10 cellular contexts compared by ENCODE assay signal in the genomic region with DNA sequence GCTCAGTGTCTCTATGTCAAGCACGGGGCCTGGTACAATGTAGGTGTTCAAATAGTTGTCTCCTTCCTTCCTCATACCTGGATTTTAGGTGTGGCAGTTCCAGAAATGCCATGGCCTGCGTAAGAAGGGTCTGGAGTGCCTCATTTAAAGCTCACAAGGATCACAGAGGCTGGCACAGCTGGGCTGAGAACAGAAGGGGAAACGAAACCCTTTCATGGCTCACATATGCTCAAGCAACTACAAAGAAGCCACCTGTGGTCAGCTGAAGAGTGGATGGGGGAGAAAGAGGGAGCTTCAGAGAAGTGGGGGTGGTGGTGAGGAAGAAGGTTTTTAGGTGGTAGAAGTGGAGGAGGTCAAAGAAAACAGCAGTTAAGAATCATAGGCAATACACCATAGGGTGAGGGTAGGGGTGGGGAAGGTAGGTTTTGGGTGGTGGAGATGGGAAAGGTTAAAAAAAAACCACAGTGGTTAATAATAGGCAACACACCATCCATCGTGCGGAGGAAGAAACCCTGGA. TPM values are rescaled to one million over a fixed set of nuclear protein-coding genes. Genes with fewer than 3 reads are reported as not detected.
DNase-seq lines count a peak whose midpoint lies in the region; ATAC-seq and TF ChIP-seq lines count a peak whose summit lies in the region.
"Had no signal": no experiment of that assay in that cellular context is flagged by ENCODE, and none has a peak within 500 bp of the region (broad histone marks: within the 10 kb centered on the region; RNA-seq: fewer than 3 reads in every experiment).

No MANE protein-coding gene starts in this region.

- H3K4me3 Mint-ChIP-seq in activated CD4-positive, alpha-beta T cell treated with anti-CD3 and anti-CD28 coated beads for 36 hours, result no peak overlapping the region
- H3K4me3 Mint-ChIP-seq in stimulated activated effector memory CD8-positive, alpha-beta T cell treated with anti-CD3 and anti-CD28 coated beads, Interleukin-12 subunit alpha, Interleukin-12 subunit beta, amount 100 ng/mL, for 72 hours, result peak overlapping the region; percentile 29
- H3K4me3 Mint-ChIP-seq: central memory CD8-positive, alpha-beta T cell; neural crest cell had no signal

- no peak overlapping the region for H3K9ac ChIP-seq in smooth muscle cell (ENCODE audit: low read depth)

- no peak overlapping the region for H3K27ac Mint-ChIP-seq in activated CD4-positive, alpha-beta T cell treated with anti-CD3 and anti-CD28 coated beads for 36 hours
- H3K27ac Mint-ChIP-seq in stimulated activated effector memory CD8-positive, alpha-beta T cell treated with anti-CD3 and anti-CD28 coated beads, Interleukin-12 subunit alpha, Interleukin-12 subunit beta, amount 100 ng/mL, for 72 hours, result peak overlapping the region; percentile 73

- WGBS in smooth muscle cell (ENCODE audit: low lambda C conversion rate), result 95% methylated on average over 5 of the region's 5 CpGs

- H3K4me1 ChIP-seq in smooth muscle cell (ENCODE audit: low read depth), result peaks cover 10% of the 10 kb centered on the region

- H3K36me3 ChIP-seq in smooth muscle cell (ENCODE audit: low read depth), result no peaks in the 10 kb centered on the region

- CTCF ChIA-PET in activated CD4-positive, alpha-beta T cell treated with anti-CD3 and anti-CD28 coated beads for 36 hours (lab: Charles Lee), result interaction anchor here (0.6 to 1.1 kb wide), 2 partner anchors 20 to 84 kb away, joined by 4 to 7 read pairs; no protein-coding TSS in a partner anchor

- no peak for DNase-seq in activated CD4-positive, alpha-beta T cell treated with anti-CD3 and anti-CD28 coated beads for 36 hours
- DNase-seq in activated CD4-positive, alpha-beta T cell treated with anti-CD3 and anti-CD28 coated beads, Interleukin-2, amount 50 U/mL, for 1 hour, result no peak
- DNase-seq in NOMO-1 treated with DMSO at 0.1 percent for 48 hours (lab: John Stamatoyannopoulos, UW; ENCODE audit: unreplicated experiment) (peak; percentile 90), GF-D8 (lab: John Stamatoyannopoulos, UW) (no peak), smooth muscle cell (lab: John Stamatoyannopoulos, UW; ENCODE audit: unreplicated experiment) (no peak)
- DNase-seq in stimulated activated effector memory CD8-positive, alpha-beta T cell treated with anti-CD3 and anti-CD28 coated beads, Interleukin-12 subunit alpha, Interleukin-12 subunit beta, amount 100 ng/mL, for 72 hours (ENCODE audit: low spot score in 2 of 2), result no peak
- no peak for DNase-seq in activated CD8-positive, alpha-beta memory T cell treated with anti-CD3 and anti-CD28 coated beads, Interleukin-2, amount 50 U/mL, for 48 hours

- intact Hi-C loops in activated CD4-positive, alpha-beta T cell treated with anti-CD3 and anti-CD28 coated beads for 36 hours (cut with DNase I, micrococcal nuclease), result no loop called here

- H3K9me3 ChIP-seq in smooth muscle cell (replicated peaks; ENCODE audit: low read depth), result no peaks in the 10 kb centered on the region

- no peak overlapping the region for H3K27ac ChIP-seq in smooth muscle cell (ENCODE audit: low read depth)

- peaks cover 7% of the 10 kb centered on the region for H3F3A ChIP-seq in smooth muscle cell (ENCODE audit: low read depth)

- H3K4me1 Mint-ChIP-seq in activated CD4-positive, alpha-beta T cell treated with anti-CD3 and anti-CD28 coated beads for 36 hours, result peaks cover 26% of the 10 kb centered on the region
- peaks cover 40% of the 10 kb centered on the region for H3K4me1 Mint-ChIP-seq in stimulated activated effector memory CD8-positive, alpha-beta T cell treated with anti-CD3 and anti-CD28 coated beads, Interleukin-12 subunit alpha, Interleukin-12 subunit beta, amount 100 ng/mL, for 72 hours

- no peak overlapping the region for H3K4me2 ChIP-seq in smooth muscle cell

- H2AFZ ChIP-seq in smooth muscle cell (ENCODE audit: low read depth), result no peak overlapping the region

- POLR2A ChIA-PET in activated CD4-positive, alpha-beta T cell treated with anti-CD3 and anti-CD28 coated beads for 36 hours (lab: Charles Lee), result interaction anchor here (0.7 kb wide), 3 partner anchors 11 to 187 kb away, joined by 3 read pairs; no protein-coding TSS in a partner anchor

- H4K20me1 ChIP-seq in smooth muscle cell (ENCODE audit: low read depth), result peaks cover 5% of the 10 kb centered on the region

- H3K4me3 ChIP-seq in smooth muscle cell, result no peak overlapping the region

- no peaks in the 10 kb centered on the region for H3K9me3 Mint-ChIP-seq in activated CD4-positive, alpha-beta T cell treated with anti-CD3 and anti-CD28 coated beads for 36 hours (ENCODE audit: low read depth)
- H3K9me3 Mint-ChIP-seq in stimulated activated effector memory CD8-positive, alpha-beta T cell treated with anti-CD3 and anti-CD28 coated beads, Interleukin-12 subunit alpha, Interleukin-12 subunit beta, amount 100 ng/mL, for 72 hours, result no peaks in the 10 kb centered on the region
- H3K9me3 Mint-ChIP-seq: central memory CD8-positive, alpha-beta T cell had no signal

- H3K27me3 Mint-ChIP-seq in activated CD4-positive, alpha-beta T cell treated with anti-CD3 and anti-CD28 coated beads for 36 hours, result no peaks in the 10 kb centered on the region
- H3K27me3 Mint-ChIP-seq: central memory CD8-positive, alpha-beta T cell had no signal

- peak; percentile 51 for ATAC-seq in activated CD4-positive, alpha-beta T cell treated with anti-CD3 and anti-CD28 coated beads for 36 hours
- peak; percentile 91 for ATAC-seq in HG02884 (IDR thresholded peaks at IDR 0.05; ENCODE audit: unreplicated experiment)
- peak; percentile 70 for ATAC-seq in stimulated activated effector memory CD8-positive, alpha-beta T cell treated with anti-CD3 and anti-CD28 coated beads, Interleukin-12 subunit alpha, Interleukin-12 subunit beta, amount 100 ng/mL, for 72 hours

- no peaks in the 10 kb centered on the region for H3K27me3 ChIP-seq in smooth muscle cell (ENCODE audit: low read depth)

- H3K79me2 ChIP-seq in smooth muscle cell (ENCODE audit: low read depth), result no peaks in the 10 kb centered on the region

- TF ChIP-seq CTCF in smooth muscle cell (IDR thresholded peaks at IDR 0.05; ENCODE audit: borderline replicate concordance, insufficient read depth, poor library complexity, severe bottlenecking), result no peak

- H3K36me3 Mint-ChIP-seq in activated CD4-positive, alpha-beta T cell treated with anti-CD3 and anti-CD28 coated beads for 36 hours (ENCODE audit: low read depth), result no peaks in the 10 kb centered on the region
- H3K36me3 Mint-ChIP-seq in stimulated activated effector memory CD8-positive, alpha-beta T cell treated with anti-CD3 and anti-CD28 coated beads, Interleukin-12 subunit alpha, Interleukin-12 subunit beta, amount 100 ng/mL, for 72 hours, result no peaks in the 10 kb centered on the region

RNA-seq across cellular contexts. Expression of gene TOP1, which starts 17.0 kb away (rescaled TPM):
- 100 to 1,000 TPM; 111 to 124 TPM for total RNA-seq in activated CD4-positive, alpha-beta T cell treated with anti-CD3 and anti-CD28 coated beads for 36 hours
- total RNA-seq in smooth muscle cell, result 28.6 and 28.9 TPM in 2 replicates
- polyA plus RNA-seq in smooth muscle cell, result 17.0 and 23.6 TPM in 2 replicates
